27 cellular contexts compared by ENCODE assay signal in the genomic region with DNA sequence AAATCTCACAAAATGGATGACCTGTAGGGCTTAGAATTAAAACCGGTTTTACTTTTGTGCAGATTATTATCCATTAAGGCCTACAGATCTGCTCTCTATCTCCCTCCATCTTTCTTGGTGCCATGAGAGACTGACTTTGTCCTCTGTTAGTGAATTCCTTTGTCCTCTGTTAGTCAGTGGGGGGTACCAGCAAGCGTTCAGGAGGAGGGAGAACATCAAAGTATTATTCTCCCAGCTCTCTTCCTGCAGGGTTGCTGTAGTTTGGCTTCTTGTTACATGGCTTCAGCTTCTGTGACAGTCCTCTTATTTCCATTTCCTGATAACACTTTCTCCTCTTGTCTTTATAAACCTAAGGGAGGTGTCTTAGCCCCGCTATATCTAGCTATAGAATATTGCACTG.
"Had no signal": no experiment of that assay in that cellular context is flagged by ENCODE, and none has a peak within 500 bp of the region (broad histone marks: within the 10 kb centered on the region; RNA-seq: fewer than 3 reads in every experiment).

No MANE protein-coding gene starts in this region.

- H3K27ac Mint-ChIP-seq: nephron progenitor cell; progenitor cell of endocrine pancreas; stimulated activated naive CD8-positive, alpha-beta T cell treated with anti-CD3 and anti-CD28 coated beads, Interleukin-15, amount 100 ng/mL, for 72 hours had no signal

- H3K27me3 Mint-ChIP-seq: naive thymus-derived CD8-positive, alpha-beta T cell; progenitor cell of endocrine pancreas; stimulated activated naive CD8-positive, alpha-beta T cell treated with anti-CD3 and anti-CD28 coated beads, Interleukin-15, amount 100 ng/mL, for 72 hours had no signal

- FAIRE-seq: islet of Langerhans, small intestine had no signal

- H3K4me1 Mint-ChIP-seq: naive thymus-derived CD8-positive, alpha-beta T cell; stimulated activated naive CD8-positive, alpha-beta T cell treated with anti-CD3 and anti-CD28 coated beads, Interleukin-15, amount 100 ng/mL, for 72 hours had no signal

- H3K27ac ChIP-seq: dorsolateral prefrontal cortex, epithelial cell of prostate, esophagus muscularis mucosa, foreskin keratinocyte, gastroesophageal sphincter, heart left ventricle, hepatocyte, left lung, parathyroid adenoma, right lobe of liver, suprapubic skin, transverse colon, upper lobe of right lung, uterus had no signal

- H3K4me3 Mint-ChIP-seq: naive thymus-derived CD8-positive, alpha-beta T cell; nephron progenitor cell; stimulated activated naive CD8-positive, alpha-beta T cell treated with anti-CD3 and anti-CD28 coated beads, Interleukin-15, amount 100 ng/mL, for 72 hours had no signal

- H3K79me2 ChIP-seq: hepatocyte, parathyroid adenoma had no signal

- H3K9ac ChIP-seq: parathyroid adenoma had no signal

- ATAC-seq: foreskin keratinocyte; gastroesophageal sphincter; heart left ventricle; left cardiac atrium; left lung; naive thymus-derived CD8-positive, alpha-beta T cell; right lobe of liver; stimulated activated naive CD8-positive, alpha-beta T cell treated with anti-CD3 and anti-CD28 coated beads, Interleukin-15, amount 100 ng/mL, for 72 hours; upper lobe of right lung had no signal

- H3K27me3 ChIP-seq: dorsolateral prefrontal cortex, esophagus muscularis mucosa, foreskin keratinocyte, gastroesophageal sphincter, heart left ventricle, hepatocyte, left lung, right lobe of liver, suprapubic skin, transverse colon, upper lobe of right lung, uterus had no signal

- H2AFZ ChIP-seq: hepatocyte, parathyroid adenoma had no signal

- H3K36me3 ChIP-seq: esophagus muscularis mucosa, gastroesophageal sphincter, heart left ventricle, left lung, right lobe of liver, suprapubic skin, transverse colon, upper lobe of right lung, uterus had no signal

- H3K4me1 ChIP-seq: esophagus muscularis mucosa, foreskin keratinocyte, gastroesophageal sphincter, heart left ventricle, left lung, parathyroid adenoma, right lobe of liver, suprapubic skin, upper lobe of right lung, uterus had no signal

- DNase-seq: dorsolateral prefrontal cortex; effector CD4-positive, alpha-beta T cell; foreskin keratinocyte; heart left ventricle; left cardiac atrium; left lung; mesenchymal stem cell; midbrain; naive thymus-derived CD8-positive, alpha-beta T cell; nephron progenitor cell; right lobe of liver; small intestine; stimulated activated CD4-positive, alpha-beta T cell treated with anti-CD3 and anti-CD28 coated beads, Interleukin-15, amount 100 ng/mL, for 24 hours; stimulated activated CD4-positive, alpha-beta T cell treated with anti-CD3 and anti-CD28 coated beads, Interleukin-2, amount 100 ng/mL, for 48 hours; stimulated activated naive CD4-positive, alpha-beta T cell; stimulated activated naive CD8-positive, alpha-beta T cell treated with anti-CD3 and anti-CD28 coated beads, Interleukin-15, amount 100 ng/mL, for 72 hours; transverse colon; upper lobe of right lung; uterus had no signal

- H3K4me2 ChIP-seq: hepatocyte had no signal

- H3K4me3 ChIP-seq: dorsolateral prefrontal cortex, esophagus muscularis mucosa, gastroesophageal sphincter, heart left ventricle, hepatocyte, left lung, right lobe of liver, suprapubic skin, transverse colon, upper lobe of right lung, uterus had no signal

- H3K9me3 ChIP-seq: right lobe of liver, suprapubic skin, upper lobe of right lung, uterus had no signal
